ENCODE assay signal across 8 cellular contexts in the genomic region with DNA sequence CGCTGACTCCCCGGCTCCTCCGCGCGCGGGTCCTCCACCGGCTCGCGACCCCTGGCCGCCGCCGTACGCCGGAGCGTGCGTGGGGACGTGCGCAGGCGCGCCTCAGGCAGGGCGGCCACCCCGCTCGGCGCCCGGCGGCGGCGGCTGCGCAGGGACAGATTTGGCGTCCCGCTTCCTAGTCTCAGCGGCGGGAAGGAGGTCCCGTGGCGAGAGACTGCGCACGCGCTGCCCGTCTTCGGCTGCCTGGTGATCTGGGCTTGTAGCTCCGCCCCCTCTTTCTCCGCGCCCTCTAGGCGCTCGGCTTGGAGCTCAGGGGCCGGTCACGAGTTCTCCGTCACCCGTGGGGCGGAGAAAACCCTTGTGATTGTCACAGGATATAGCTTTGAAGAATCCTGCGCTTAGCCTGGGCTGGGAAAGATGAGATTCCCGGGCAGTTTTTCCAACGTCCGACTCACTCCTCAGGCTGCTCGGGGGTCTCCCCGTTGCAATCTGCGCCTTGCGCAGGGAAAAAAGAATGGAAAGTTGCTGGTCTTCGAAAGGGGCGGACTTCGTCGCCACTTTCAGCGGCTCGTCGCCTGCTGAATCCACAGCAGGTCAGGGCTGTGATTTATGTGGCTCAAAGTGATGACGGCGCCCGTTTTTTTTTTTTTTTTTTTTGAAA. TPM values are rescaled to one million over a fixed set of nuclear protein-coding genes. Genes with fewer than 3 reads are reported as not detected.
A peak's percentile ranks its signal among the peaks of the same experiment; 100 is the strongest.
DNase-seq lines count a peak whose midpoint lies in the region; ATAC-seq, FAIRE-seq and TF ChIP-seq lines count a peak whose summit lies in the region.

A gene with protein sequence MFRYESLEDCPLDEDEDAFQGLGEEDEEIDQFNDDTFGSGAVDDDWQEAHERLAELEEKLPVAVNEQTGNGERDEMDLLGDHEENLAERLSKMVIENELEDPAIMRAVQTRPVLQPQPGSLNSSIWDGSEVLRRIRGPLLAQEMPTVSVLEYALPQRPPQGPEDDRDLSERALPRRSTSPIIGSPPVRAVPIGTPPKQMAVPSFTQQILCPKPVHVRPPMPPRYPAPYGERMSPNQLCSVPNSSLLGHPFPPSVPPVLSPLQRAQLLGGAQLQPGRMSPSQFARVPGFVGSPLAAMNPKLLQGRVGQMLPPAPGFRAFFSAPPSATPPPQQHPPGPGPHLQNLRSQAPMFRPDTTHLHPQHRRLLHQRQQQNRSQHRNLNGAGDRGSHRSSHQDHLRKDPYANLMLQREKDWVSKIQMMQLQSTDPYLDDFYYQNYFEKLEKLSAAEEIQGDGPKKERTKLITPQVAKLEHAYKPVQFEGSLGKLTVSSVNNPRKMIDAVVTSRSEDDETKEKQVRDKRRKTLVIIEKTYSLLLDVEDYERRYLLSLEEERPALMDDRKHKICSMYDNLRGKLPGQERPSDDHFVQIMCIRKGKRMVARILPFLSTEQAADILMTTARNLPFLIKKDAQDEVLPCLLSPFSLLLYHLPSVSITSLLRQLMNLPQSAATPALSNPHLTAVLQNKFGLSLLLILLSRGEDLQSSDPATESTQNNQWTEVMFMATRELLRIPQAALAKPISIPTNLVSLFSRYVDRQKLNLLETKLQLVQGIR (minus strand): TSS at position 88 of the 661 bp plus-strand sequence. CDS start 142 bp downstream, outside the sequence.

- peak; percentile 95 for ATAC-seq in GM21526 (IDR thresholded peaks at IDR 0.05; ENCODE audit: low FRiP score, unreplicated experiment)

- H3K9me3 ChIP-seq in OCI-LY7 (ENCODE audit: low read length) (no peaks in the 10 kb centered on the region), endothelial cell of umbilical vein (replicated peaks; ENCODE audit: control insufficient read depth, insufficient read depth, low read length) (no peaks in the 10 kb centered on the region)

- intact Hi-C loops in OCI-LY7 (cut with micrococcal nuclease; ENCODE audit: unreplicated experiment): loop anchor here (2.0 to 5.0 kb wide), 5 partner anchors 52 to 397 kb away; a partner anchor contains a TSS
- intact Hi-C loops in endothelial cell of umbilical vein (cut with micrococcal nuclease): loop anchor here (1.0 to 2.0 kb wide), 8 partner anchors 38 to 133 kb away; no protein-coding TSS in a partner anchor

- peak within 1 kb of the TSS; percentile 47 for H3K27ac ChIP-seq in OCI-LY7 (ENCODE audit: low read depth, low read length, poor library complexity, severe bottlenecking)
- H3K27ac ChIP-seq in endothelial cell of umbilical vein (ENCODE audit: insufficient read depth, low read depth, low read length): peak within 1 kb of the TSS; percentile 97

- FAIRE-seq in D721Med (lab: Jason Lieb, UNC) (no peak), endothelial cell of umbilical vein (lab: Jason Lieb, UNC) (peak; percentile 90)

- peaks cover 25% of the 10 kb centered on the region for H3K79me2 ChIP-seq in OCI-LY7 (ENCODE audit: insufficient read depth, low read depth, low read length)
- H3K79me2 ChIP-seq in endothelial cell of umbilical vein (ENCODE audit: control insufficient read depth, insufficient read depth, low read length): peaks cover 25% of the 10 kb centered on the region

- POLR2A ChIA-PET in OCI-LY7 (lab: Charles Lee) (interaction anchor here (0.6 to 2.8 kb wide), 26 partner anchors 8 to 1895 kb away, joined by 3 to 14 read pairs (median 4); a partner anchor contains a TSS), endothelial cell of umbilical vein (lab: Charles Lee) (interaction anchor here (0.6 to 1.6 kb wide), 10 partner anchors 36 to 132 kb away, joined by 3 to 11 read pairs (median 4); a partner anchor contains a TSS)

- H3K9ac ChIP-seq in endothelial cell of umbilical vein (replicated peaks; ENCODE audit: extremely low read depth, insufficient read depth, low read length): peak within 1 kb of the TSS; percentile 95

- H3K9me1 ChIP-seq in endothelial cell of umbilical vein (replicated peaks; ENCODE audit: control insufficient read depth, extremely low read depth, insufficient read depth, low read length): no peaks in the 10 kb centered on the region

- peak within 1 kb of the TSS; percentile 96 for H2AFZ ChIP-seq in OCI-LY7 (ENCODE audit: low read length)
- H2AFZ ChIP-seq in endothelial cell of umbilical vein (ENCODE audit: low read depth, low read length): peak within 1 kb of the TSS; percentile 83

- TF ChIP-seq CTCF in D721Med (IDR thresholded peaks at IDR 0.05; ENCODE audit: insufficient read depth, missing control alignments) (no peak), OCI-LY7 (conservative IDR thresholded peaks at IDR 0.05; ENCODE audit: low read length) (no peak), endothelial cell of umbilical vein (IDR thresholded peaks at IDR 0.05; ENCODE audit: extremely low read depth in 1 of 2, insufficient read depth in 1 of 2, low read depth in 1 of 2, low read length in 2 of 2) (no peak)

- peak; percentile 87 for DNase-seq in D721Med (ENCODE audit: insufficient read length, low spot score)
- peak; percentile 100 for DNase-seq in HuH-7.5 (ENCODE audit: low spot score)
- peak; percentile 98 for DNase-seq in OCI-LY7 (ENCODE audit: low spot score)
- peak; percentile 96 for DNase-seq in activated T-cell treated with anti-CD3 and anti-CD28 coated beads for 1 hour (ENCODE audit: low read depth)
- peak; percentile 99 for DNase-seq in endothelial cell of umbilical vein (ENCODE audit: low read depth, low spot score)
- DNase-seq in midbrain (lab: John Stamatoyannopoulos, UW): peak; percentile 99
- DNase-seq in stimulated activated CD8-positive, alpha-beta memory T cell treated with anti-CD3 and anti-CD28 coated beads, Interleukin-2, amount 100 ng/mL, for 1 hour (ENCODE audit: low read depth in 2 of 2): peak; percentile 96 to 98

- dilution Hi-C loops in endothelial cell of umbilical vein (cut with MboI; ENCODE audit: extremely low pct_ligation_motif_present, low sequenced_read_pairs): no loop called here

- H3K4me3 ChIP-seq in OCI-LY7 (ENCODE audit: low read depth, low read length, poor library complexity, severe bottlenecking) (peak within 1 kb of the TSS; percentile 99), endothelial cell of umbilical vein (replicated peaks in 1 of 3; ENCODE audit: insufficient read depth in 1 of 3, low read depth in 1 of 3, low read length in 3 of 3) (peak within 1 kb of the TSS; percentile 82 to 86 (median 82))

- H3K4me1 ChIP-seq in OCI-LY7 (ENCODE audit: insufficient read depth, low read length, poor library complexity, severe bottlenecking): peaks cover 19% of the 10 kb centered on the region
- peaks cover 18% of the 10 kb centered on the region for H3K4me1 ChIP-seq in endothelial cell of umbilical vein (ENCODE audit: control insufficient read depth, extremely low read depth, insufficient read depth, low read length)

- H3K36me3 ChIP-seq in OCI-LY7 (ENCODE audit: insufficient read depth, low read length): peaks cover 31% of the 10 kb centered on the region
- H3K36me3 ChIP-seq in endothelial cell of umbilical vein (ENCODE audit: control insufficient read depth in 2 of 2, extremely low read depth in 1 of 2, insufficient read depth in 2 of 2, low read length in 2 of 2): peaks cover 8 to 11% of the 10 kb centered on the region in 2 experiments

- CTCF ChIA-PET in OCI-LY7 (lab: Charles Lee; ENCODE audit: unreplicated experiment): interaction anchor here (0.6 kb wide), 2 partner anchors 77 to 98 kb away, joined by 6 read pairs; no protein-coding TSS in a partner anchor
- CTCF ChIA-PET in endothelial cell of umbilical vein (lab: Charles Lee): interaction anchor here (0.6 to 1.5 kb wide), 13 partner anchors 11 to 677 kb away, joined by 3 to 12 read pairs (median 3); a partner anchor contains a TSS

- H3K27me3 ChIP-seq in endothelial cell of umbilical vein (ENCODE audit: control insufficient read depth in 2 of 2, insufficient read depth in 2 of 2, low read length in 2 of 2): no peaks in the 10 kb centered on the region

- BruUV-seq in OCI-LY7 (replicated peaks; lab: Mats Ljungman, UMichigan) (no TSS peak), endothelial cell of umbilical vein (replicated peaks; lab: Mats Ljungman, UMichigan) (no TSS peak)

- no peaks in the 10 kb centered on the region for H3K9me2 ChIP-seq in OCI-LY7 (ENCODE audit: insufficient read depth, low read length)

- TF ChIP-seq POLR2A in endothelial cell of umbilical vein (IDR thresholded peaks at IDR 0.05; ENCODE audit: low read depth, low read length): peak; percentile 95

- H4K20me1 ChIP-seq in OCI-LY7 (ENCODE audit: insufficient read depth, low read length) (peaks cover 9% of the 10 kb centered on the region; the same call in 1 of the 2 replicates), endothelial cell of umbilical vein (replicated peaks; ENCODE audit: control insufficient read depth, extremely low read depth, insufficient read depth, low read length) (no peaks in the 10 kb centered on the region)

- H3K4me2 ChIP-seq in OCI-LY7 (ENCODE audit: low read length) (peak within 1 kb of the TSS; percentile 75), endothelial cell of umbilical vein (ENCODE audit: insufficient read depth, low read length) (peak within 1 kb of the TSS; percentile 85)

TF ChIP-seq in endothelial cell of umbilical vein, 7 proteins besides CTCF, POLR2A, EP300 and RAD21:
- no peak for TF ChIP-seq MYC (IDR thresholded peaks at IDR 0.05; ENCODE audit: low read depth, low read length)
- TF ChIP-seq GATA2 (IDR thresholded peaks at IDR 0.05; ENCODE audit: insufficient read depth, insufficient read length, low read depth, low read length): no peak
- TF ChIP-seq POLR2AphosphoS5 (IDR thresholded peaks at IDR 0.05; ENCODE audit: insufficient read depth, low read depth, low read length): peak; percentile 77
- TF ChIP-seq, protein P1, sequence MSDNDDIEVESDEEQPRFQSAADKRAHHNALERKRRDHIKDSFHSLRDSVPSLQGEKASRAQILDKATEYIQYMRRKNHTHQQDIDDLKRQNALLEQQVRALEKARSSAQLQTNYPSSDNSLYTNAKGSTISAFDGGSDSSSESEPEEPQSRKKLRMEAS (IDR thresholded peaks at IDR 0.05; ENCODE audit: insufficient read depth, insufficient read length): no peak
- TF ChIP-seq FOS (IDR thresholded peaks at IDR 0.05; ENCODE audit: borderline replicate concordance, insufficient read depth, low read length): no peak

RNA-seq across cellular contexts. Expression of the gene that starts here (rescaled TPM):
- total RNA-seq in OCI-LY7 (2014; rRNA removed; shearing (Covaris generic)): 14.7 and 15.2 TPM in 2 replicates
- total RNA-seq in OCI-LY7 (2022) (46.3 TPM in 2 replicates), endothelial cell of umbilical vein (33.1 and 38.8 TPM in 2 replicates)
- polyA plus RNA-seq in endothelial cell of umbilical vein: 33.7 TPM in 2 replicates
- 32.5 and 32.8 TPM in 2 replicates for polyA plus RNA-seq in endothelial cell of umbilical vein (2011; cell fraction: cytosol; rRNA removed)
- 29.2 and 35.6 TPM in 2 replicates for polyA plus RNA-seq in endothelial cell of umbilical vein (2011; cell fraction: nucleus; rRNA removed)
- polyA plus RNA-seq in endothelial cell of umbilical vein (2012): 26.7 and 30.9 TPM in 2 replicates
- 30.1 and 34.5 TPM in 2 replicates for polyA minus RNA-seq in endothelial cell of umbilical vein
- 13.0 TPM for polyA minus RNA-seq in endothelial cell of umbilical vein (2011; cell fraction: cytosol; rRNA and poly(A)+ RNA removed)
- 12.8 and 25.5 TPM in 2 replicates for polyA minus RNA-seq in endothelial cell of umbilical vein (2011; cell fraction: nucleus; rRNA and poly(A)+ RNA removed)

Comparison
In these comparisons a context has a peak if more than half of its experiments do, and no peak if none do; other contexts are left out.
1. Peak in every context shown above with its lines: DNase-seq, ATAC-seq, H3K4me3 ChIP-seq and H3K27ac ChIP-seq.